14 cellular contexts compared by ENCODE assay signal in the genomic region with DNA sequence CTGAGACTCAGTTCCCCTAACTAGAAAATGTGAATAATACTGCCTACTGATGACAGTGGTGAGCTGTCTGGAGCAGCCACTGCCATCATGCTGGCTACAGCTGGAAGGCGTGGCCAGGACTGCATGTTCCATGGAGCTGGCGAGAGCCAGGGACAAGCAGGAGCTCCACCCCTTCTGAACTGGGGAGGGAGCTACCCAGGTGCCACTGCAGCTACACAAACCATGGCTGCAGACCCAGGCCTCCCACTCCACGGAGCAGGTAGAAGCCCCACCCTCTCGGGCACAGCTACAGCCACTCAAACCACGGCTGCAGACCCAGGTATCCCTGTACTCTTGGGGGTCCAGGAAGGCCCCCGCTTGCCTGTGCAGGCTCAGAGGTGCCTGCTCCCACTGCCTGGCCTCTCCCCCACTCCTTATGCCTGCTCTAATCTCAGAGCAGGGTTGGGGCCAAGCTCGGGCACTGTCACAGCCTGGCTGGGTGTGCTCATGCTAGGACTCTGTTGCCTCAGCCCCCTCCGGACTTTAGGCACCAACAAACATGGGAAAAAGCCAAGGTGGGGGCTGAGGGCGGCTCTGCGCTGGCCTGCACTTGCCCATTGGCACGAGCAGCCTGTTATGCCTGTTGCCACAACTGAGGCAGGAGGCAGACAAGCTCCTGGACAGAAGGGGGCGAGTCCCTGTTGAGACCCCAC. TPM values are rescaled to one million over a fixed set of nuclear protein-coding genes. Genes with fewer than 3 reads are reported as not detected.
DNase-seq lines count a peak whose midpoint lies in the region; ATAC-seq and TF ChIP-seq lines count a peak whose summit lies in the region.
"Had no signal": no experiment of that assay in that cellular context is flagged by ENCODE, and none has a peak within 500 bp of the region (broad histone marks: within the 10 kb centered on the region; RNA-seq: fewer than 3 reads in every experiment).

No MANE protein-coding gene starts in this region.

- no CpG with 5 or more reads among the region's 12 CpGs for WGBS in neuronal stem cell (ENCODE audit: extremely low coverage in 2 of 2, insufficient read length in 2 of 2, insufficient replicate concordance in 1 of 2), 2 donors
- WGBS in transverse colon (ENCODE audit: low coverage in 1 of 2), 2 donors: 80 to 85% methylated on average over 1 to 12 of the region's 12 CpGs

- ATAC-seq in HG03439 (IDR thresholded peaks at IDR 0.05; ENCODE audit: unreplicated experiment): no peak
- no peak for ATAC-seq in stimulated activated naive CD8-positive, alpha-beta T cell treated with anti-CD3 and anti-CD28 coated beads, Interleukin-15, amount 100 ng/mL, for 72 hours
- ATAC-seq: activated CD8-positive, alpha-beta T cell treated with anti-CD3 and anti-CD28 coated beads, Interleukin-2, amount 10 ng/mL, durations not matched to agents 7 days and 5 days had no signal

- H3K4me3 Mint-ChIP-seq in stimulated activated naive CD8-positive, alpha-beta T cell treated with anti-CD3 and anti-CD28 coated beads, Interleukin-15, amount 100 ng/mL, for 72 hours: no peak overlapping the region
- H3K4me3 Mint-ChIP-seq: activated CD8-positive, alpha-beta T cell treated with anti-CD3 and anti-CD28 coated beads, Interleukin-2, amount 10 ng/mL, durations not matched to agents 7 days and 5 days had no signal

- no peak for TF ChIP-seq POLR2A in transverse colon (IDR thresholded peaks at IDR 0.05)

- peak in 33 of 56 donors; percentile 8 to 74 (median 46) for DNase-seq in amygdala (lab: John Stamatoyannopoulos, UW)
- peak; percentile 68 for DNase-seq in globus pallidus (ENCODE audit: low spot score)
- no peak for DNase-seq in neuronal stem cell (ENCODE audit: low spot score)
- peak; percentile 75 for DNase-seq in transverse colon
- no peak for DNase-seq in stimulated activated naive CD8-positive, alpha-beta T cell treated with anti-CD3 and anti-CD28 coated beads, Interleukin-15, amount 100 ng/mL, for 72 hours
- no peak for DNase-seq in SW 1271 (lab: John Stamatoyannopoulos, UW)
- DNase-seq: activated CD8-positive, alpha-beta T cell treated with anti-CD3 and anti-CD28 coated beads, Interleukin-2, amount 10 ng/mL, durations not matched to agents 7 days and 5 days; DMS53; kidney; NCI-H187; NCI-H510A treated with DMSO at 0.1 percent for 48 hours; ovary; PC-9 had no signal

- H3K18ac ChIP-seq in neuronal stem cell (ENCODE audit: low read length): no peak overlapping the region

- H2BK120ac ChIP-seq in neuronal stem cell (ENCODE audit: low read depth, low read length): no peak overlapping the region

- no peaks in the 10 kb centered on the region for H3K79me1 ChIP-seq in neuronal stem cell (ENCODE audit: low read depth, low read length)

- no peak overlapping the region for H2BK5ac ChIP-seq in neuronal stem cell (ENCODE audit: low read length)

- no peak overlapping the region for H3K4me2 ChIP-seq in neuronal stem cell (ENCODE audit: insufficient read depth, low read length, poor library complexity, severe bottlenecking)
- H3K4me2 ChIP-seq: PC-9 had no signal

- no peak overlapping the region for H2AFZ ChIP-seq in neuronal stem cell (ENCODE audit: low read length)
- H2AFZ ChIP-seq: PC-9 had no signal

- peak overlapping the region; percentile 84 for H3K14ac ChIP-seq in neuronal stem cell (ENCODE audit: low read length)

- no peak overlapping the region for H3K27ac ChIP-seq in neuronal stem cell (replicated peaks; ENCODE audit: low read length)
- peak overlapping the region in 1 of 4 donors; percentile 18 for H3K27ac ChIP-seq in transverse colon
- H3K27ac ChIP-seq: ovary, PC-9 had no signal

- H4K8ac ChIP-seq in neuronal stem cell (ENCODE audit: low read depth, low read length): no peak overlapping the region

- H3K27me3 ChIP-seq in neuronal stem cell (ENCODE audit: control insufficient read depth in 3 of 3, insufficient read depth in 3 of 3, low read depth in 1 of 3, low read length in 3 of 3): no peaks in the 10 kb centered on the region
- H3K27me3 ChIP-seq in transverse colon: no peaks in the 10 kb centered on the region
- H3K27me3 ChIP-seq: ovary had no signal

- H3K23ac ChIP-seq in neuronal stem cell (ENCODE audit: low read depth, low read length, poor library complexity): peak overlapping the region; percentile 18

- no peak for TF ChIP-seq EP300 in transverse colon (IDR thresholded peaks at IDR 0.05; ENCODE audit: low read depth)

- H3K36me3 ChIP-seq in neuronal stem cell (replicated peaks in 1 of 2; ENCODE audit: control insufficient read depth in 2 of 2, insufficient read depth in 2 of 2, low read length in 2 of 2): no peaks in the 10 kb centered on the region
- no peaks in the 10 kb centered on the region for H3K36me3 ChIP-seq in transverse colon
- H3K36me3 ChIP-seq: ovary had no signal

- H3K9me3 ChIP-seq in neuronal stem cell (replicated peaks in 1 of 2; ENCODE audit: control insufficient read depth in 2 of 2, insufficient read depth in 1 of 2, low read depth in 1 of 2, low read length in 2 of 2) (peaks cover 0 to 8% of the 10 kb centered on the region in 2 donors), transverse colon (no peaks in the 10 kb centered on the region)
- H3K9me3 ChIP-seq: ovary had no signal

- H2BK15ac ChIP-seq in neuronal stem cell (ENCODE audit: low read length): no peak overlapping the region

- H4K91ac ChIP-seq in neuronal stem cell (ENCODE audit: low read depth, low read length, poor library complexity): no peak overlapping the region

- H3K4me3 ChIP-seq in neuronal stem cell (ENCODE audit: low read length in 2 of 2) (peak overlapping the region in 1 of 2 donors; percentile 50), transverse colon (no peak overlapping the region)
- H3K4me3 ChIP-seq: ovary, PC-9 had no signal

- peaks cover 0 to 6% of the 10 kb centered on the region in 2 donors for H3K9me3 Mint-ChIP-seq in stimulated activated naive CD8-positive, alpha-beta T cell treated with anti-CD3 and anti-CD28 coated beads, Interleukin-15, amount 100 ng/mL, for 72 hours

- H2BK12ac ChIP-seq in neuronal stem cell (ENCODE audit: low read length): no peak overlapping the region

- H3K4me1 Mint-ChIP-seq in stimulated activated naive CD8-positive, alpha-beta T cell treated with anti-CD3 and anti-CD28 coated beads, Interleukin-15, amount 100 ng/mL, for 72 hours: peaks cover 23% of the 10 kb centered on the region

- H2AK5ac ChIP-seq in neuronal stem cell (ENCODE audit: low read depth, low read length): no peak overlapping the region

- intact Hi-C loops in transverse colon (cut with DNase I; ENCODE audit: low total_unique reads): loop anchor here (5.0 kb wide), 1 partner anchor 882 kb away; no protein-coding TSS in a partner anchor

- in situ Hi-C loops in transverse colon (cut with MboI; ENCODE audit: low pct_ligation_motif_present in 1 of 4, low pct_unique_long_range_greater_than_20kb in 1 of 4, low sequenced_read_pairs in 3 of 4): no loop called here

- no peaks in the 10 kb centered on the region for H3K4me1 ChIP-seq in neuronal stem cell (ENCODE audit: control insufficient read depth in 2 of 2, insufficient read depth in 1 of 2, low read depth in 1 of 2, low read length in 2 of 2)
- peaks cover 9 to 21% (median 14%) of the 10 kb centered on the region in 4 donors for H3K4me1 ChIP-seq in transverse colon

- H3K27ac Mint-ChIP-seq in stimulated activated naive CD8-positive, alpha-beta T cell treated with anti-CD3 and anti-CD28 coated beads, Interleukin-15, amount 100 ng/mL, for 72 hours: no peak overlapping the region
- H3K27ac Mint-ChIP-seq: activated CD8-positive, alpha-beta T cell treated with anti-CD3 and anti-CD28 coated beads, Interleukin-2, amount 10 ng/mL, durations not matched to agents 7 days and 5 days had no signal

- no peak for TF ChIP-seq CTCF in transverse colon (IDR thresholded peaks at IDR 0.05)

- H3K9ac ChIP-seq in neuronal stem cell (ENCODE audit: low read depth, low read length, poor library complexity): no peak overlapping the region

- H3K27me3 Mint-ChIP-seq in stimulated activated naive CD8-positive, alpha-beta T cell treated with anti-CD3 and anti-CD28 coated beads, Interleukin-15, amount 100 ng/mL, for 72 hours: no peaks in the 10 kb centered on the region

- H3K4ac ChIP-seq in neuronal stem cell (ENCODE audit: low read length): no peak overlapping the region

RNA-seq across cellular contexts. Expression of a gene that starts 51.7 kb away (rescaled TPM):
- 2.9 TPM for polyA plus RNA-seq in neuronal stem cell (2013, experiment 1 of 2)
- polyA plus RNA-seq in neuronal stem cell (2013, experiment 2 of 2): 2.9 TPM
- 10 to 100 TPM in 3 of 4 donors, 1 to 10 TPM in 1; 2.2 to 29.9 (median 14.5) TPM for total RNA-seq in transverse colon

Comparison
In these comparisons a context has a peak if more than half of its experiments do, and no peak if none do; other contexts are left out.
1. DNase-seq: peak in amygdala (33 of 56), globus pallidus (single experiment) and transverse colon (single experiment); none in neuronal stem cell (single experiment), stimulated activated naive CD8-positive, alpha-beta T cell treated with anti-CD3 and anti-CD28 coated beads, Interleukin-15, amount 100 ng/mL, for 72 hours (0 of 2) and SW 1271 (0 of 2).